ENCODE assay signal across 23 cellular contexts in the genomic region with DNA sequence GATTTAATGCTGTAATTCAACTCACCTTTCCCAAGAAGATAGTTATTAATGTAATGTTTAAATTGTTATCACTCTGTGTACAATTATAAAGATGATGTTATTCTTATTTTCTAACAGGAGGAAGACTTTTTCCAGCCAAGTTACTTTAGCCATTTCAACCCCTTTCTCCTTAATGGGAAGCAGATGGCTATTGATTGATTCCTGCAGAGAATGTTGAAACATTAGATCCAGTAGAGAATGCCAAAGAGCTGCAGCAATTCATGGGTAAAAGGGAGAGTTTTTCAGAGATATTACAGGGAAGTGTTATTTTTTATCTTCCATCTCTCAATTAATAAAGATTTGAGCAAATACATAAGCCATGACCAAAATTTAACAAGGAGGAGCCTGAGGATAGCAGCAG. TPM values are rescaled to one million over a fixed set of nuclear protein-coding genes. Genes with fewer than 3 reads are reported as not detected.
"Had no signal": no experiment of that assay in that cellular context is flagged by ENCODE, and none has a peak within 500 bp of the region (broad histone marks: within the 10 kb centered on the region; RNA-seq: fewer than 3 reads in every experiment).

No MANE protein-coding gene starts in this region.

- H3K27ac Mint-ChIP-seq: activated CD8-positive, alpha-beta T cell treated with anti-CD3 and anti-CD28 coated beads, Interleukin-2, amount 10 ng/mL, durations not matched to agents 7 days and 5 days; activated naive CD8-positive, alpha-beta T cell treated with anti-CD3 and anti-CD28 coated beads, Interleukin-2, amount 50 U/mL, for 24 hours; activated T-helper 1 cell treated with anti-CD3 and anti-CD28 coated beads, Interleukin-12 subunit alpha, Interleukin-12 subunit beta, Interleukin-2, Interleukin-4 antibody, amounts not matched to agents 30 ng/mL and 10 ng/mL and 1 ng/mL, durations not matched to agents 14 hours and 24 hours and 36 hours; naive thymus-derived CD8-positive, alpha-beta T cell; T-cell had no signal

- DNase-seq: activated CD4-positive, alpha-beta T cell treated with anti-CD3 and anti-CD28 coated beads for 4 hours; activated CD8-positive, alpha-beta memory T cell treated with anti-CD3 and anti-CD28 coated beads, Interleukin-2, amount 50 U/mL, for 48 hours; activated CD8-positive, alpha-beta T cell treated with anti-CD3 and anti-CD28 coated beads, Interleukin-2, amount 10 ng/mL, durations not matched to agents 7 days and 5 days; activated naive CD4-positive, alpha-beta T cell; activated naive CD8-positive, alpha-beta T cell treated with anti-CD3 and anti-CD28 coated beads, Interleukin-2, amount 50 U/mL, for 24 hours; hypothalamus; lower lobe of right lung; naive thymus-derived CD8-positive, alpha-beta T cell; occipital lobe; psoas muscle; right lobe of liver; stimulated activated CD4-positive, alpha-beta T cell treated with anti-CD3 and anti-CD28 coated beads, Interleukin-12 subunit alpha, Interleukin-12 subunit beta, amount 100 ng/mL, for 4 hours; stimulated activated naive CD4-positive, alpha-beta T cell treated with Interleukin-2 at 50 U/mL for 16 hours; T-cell; T1000; WERI-Rb-1 had no signal

- H3K4me1 ChIP-seq: lower lobe of right lung, psoas muscle, right lobe of liver had no signal

- H3K27me3 Mint-ChIP-seq: activated naive CD8-positive, alpha-beta T cell treated with anti-CD3 and anti-CD28 coated beads, Interleukin-2, amount 50 U/mL, for 24 hours; T-cell had no signal

- ATAC-seq: activated CD8-positive, alpha-beta T cell treated with anti-CD3 and anti-CD28 coated beads, Interleukin-2, amount 10 ng/mL, durations not matched to agents 7 days and 5 days; activated naive CD8-positive, alpha-beta T cell treated with anti-CD3 and anti-CD28 coated beads, Interleukin-2, amount 50 U/mL, for 24 hours; lower lobe of right lung; naive thymus-derived CD8-positive, alpha-beta T cell; psoas muscle; right lobe of liver; T-cell had no signal

- H3K4me3 Mint-ChIP-seq: activated CD8-positive, alpha-beta T cell treated with anti-CD3 and anti-CD28 coated beads, Interleukin-2, amount 10 ng/mL, durations not matched to agents 7 days and 5 days; activated naive CD8-positive, alpha-beta T cell treated with anti-CD3 and anti-CD28 coated beads, Interleukin-2, amount 50 U/mL, for 24 hours; activated T-helper 1 cell treated with anti-CD3 and anti-CD28 coated beads, Interleukin-12 subunit alpha, Interleukin-12 subunit beta, Interleukin-2, Interleukin-4 antibody, amounts not matched to agents 30 ng/mL and 10 ng/mL and 1 ng/mL, durations not matched to agents 14 hours and 24 hours and 36 hours; naive thymus-derived CD8-positive, alpha-beta T cell; T-cell had no signal

- H3K4me1 Mint-ChIP-seq: activated naive CD8-positive, alpha-beta T cell treated with anti-CD3 and anti-CD28 coated beads, Interleukin-2, amount 50 U/mL, for 24 hours; naive thymus-derived CD8-positive, alpha-beta T cell; T-cell had no signal

- H3K9me3 Mint-ChIP-seq: activated naive CD8-positive, alpha-beta T cell treated with anti-CD3 and anti-CD28 coated beads, Interleukin-2, amount 50 U/mL, for 24 hours; activated T-helper 1 cell treated with anti-CD3 and anti-CD28 coated beads, Interleukin-12 subunit alpha, Interleukin-12 subunit beta, Interleukin-2, Interleukin-4 antibody, amounts not matched to agents 30 ng/mL and 10 ng/mL and 1 ng/mL, durations not matched to agents 14 hours and 24 hours and 36 hours had no signal

- H3K27me3 ChIP-seq: cardiac muscle cell, right lobe of liver had no signal

- H3K27ac ChIP-seq: cardiac muscle cell, lower lobe of right lung, psoas muscle, right lobe of liver, WERI-Rb-1 had no signal

- H3K36me3 Mint-ChIP-seq: naive thymus-derived CD8-positive, alpha-beta T cell; T-cell had no signal

- H3K36me3 ChIP-seq: cardiac muscle cell, lower lobe of right lung, right lobe of liver, WERI-Rb-1 had no signal

- H3K9me3 ChIP-seq: lower lobe of right lung, psoas muscle, right lobe of liver had no signal

- H3K4me3 ChIP-seq: cardiac muscle cell, lower lobe of right lung, psoas muscle, right lobe of liver had no signal

RNA-seq across cellular contexts. Expression of a gene that starts 17.7 kb away (rescaled TPM):
- total RNA-seq: activated CD8-positive, alpha-beta T cell treated with anti-CD3 and anti-CD28 coated beads, Interleukin-2, amount 10 ng/mL, durations not matched to agents 7 days and 5 days; activated T-helper 1 cell treated with anti-CD3 and anti-CD28 coated beads, Interleukin-12 subunit alpha, Interleukin-12 subunit beta, Interleukin-2, Interleukin-4 antibody, amounts not matched to agents 30 ng/mL and 10 ng/mL and 1 ng/mL, durations not matched to agents 14 hours and 24 hours and 36 hours; astrocyte; cardiac muscle cell; fibroblast of lung; mononuclear cell; naive thymus-derived CD8-positive, alpha-beta T cell; occipital lobe; psoas muscle; right lobe of liver; T-cell; temporal lobe had no signal

RNA-seq across cellular contexts. Expression of a gene that starts 49.1 kb away (rescaled TPM):
- total RNA-seq: activated CD8-positive, alpha-beta T cell treated with anti-CD3 and anti-CD28 coated beads, Interleukin-2, amount 10 ng/mL, durations not matched to agents 7 days and 5 days; activated T-helper 1 cell treated with anti-CD3 and anti-CD28 coated beads, Interleukin-12 subunit alpha, Interleukin-12 subunit beta, Interleukin-2, Interleukin-4 antibody, amounts not matched to agents 30 ng/mL and 10 ng/mL and 1 ng/mL, durations not matched to agents 14 hours and 24 hours and 36 hours; astrocyte; cardiac muscle cell; fibroblast of lung; lower lobe of right lung; mononuclear cell; naive thymus-derived CD8-positive, alpha-beta T cell; occipital lobe; psoas muscle; right lobe of liver; T-cell; temporal lobe; ureter had no signal

RNA-seq across cellular contexts. Expression of a gene that starts 55.7 kb away (rescaled TPM):
- total RNA-seq: activated CD8-positive, alpha-beta T cell treated with anti-CD3 and anti-CD28 coated beads, Interleukin-2, amount 10 ng/mL, durations not matched to agents 7 days and 5 days; activated T-helper 1 cell treated with anti-CD3 and anti-CD28 coated beads, Interleukin-12 subunit alpha, Interleukin-12 subunit beta, Interleukin-2, Interleukin-4 antibody, amounts not matched to agents 30 ng/mL and 10 ng/mL and 1 ng/mL, durations not matched to agents 14 hours and 24 hours and 36 hours; astrocyte; cardiac muscle cell; fibroblast of lung; lower lobe of right lung; mononuclear cell; naive thymus-derived CD8-positive, alpha-beta T cell; occipital lobe; psoas muscle; right lobe of liver; T-cell; temporal lobe; ureter had no signal
